In the genomic region with DNA sequence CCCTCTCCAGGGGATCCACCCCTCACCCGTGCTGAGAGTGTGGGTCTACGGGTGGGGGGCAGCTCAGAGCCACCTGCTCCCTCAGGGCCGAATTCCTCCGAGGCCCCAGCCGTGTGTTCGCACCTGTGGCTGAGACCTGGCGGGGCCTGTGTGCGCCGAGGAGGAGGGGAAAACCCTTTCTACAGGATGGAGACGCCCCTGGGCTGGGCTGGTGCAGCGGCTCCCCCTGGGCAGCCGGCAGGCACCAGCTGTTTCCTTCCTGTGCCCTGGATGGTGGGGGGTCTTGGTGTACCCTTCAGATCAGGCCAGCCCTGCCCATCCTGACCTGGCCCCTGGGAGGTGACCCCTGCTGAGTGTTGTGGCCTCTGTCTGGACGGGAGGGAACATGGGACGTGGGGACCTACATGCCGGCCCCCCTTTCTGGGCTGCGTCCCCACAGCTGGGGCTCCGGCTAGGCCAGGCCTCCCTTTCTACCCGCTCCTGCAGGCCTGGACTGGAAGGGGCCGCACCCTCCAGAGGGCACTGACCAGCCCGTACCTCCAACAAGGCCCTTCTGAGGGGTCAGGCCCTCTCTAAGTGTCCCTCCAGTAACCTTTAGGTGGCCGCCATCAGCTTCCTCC, we compare ENCODE assay signal across 25 cellular contexts. TPM values are rescaled to one million over a fixed set of nuclear protein-coding genes. Genes with fewer than 3 reads are reported as not detected.
"Had no signal": no experiment of that assay in that cellular context is flagged by ENCODE, and none has a peak within 500 bp of the region (broad histone marks: within the 10 kb centered on the region; RNA-seq: fewer than 3 reads in every experiment).

No MANE protein-coding gene starts in this region.

- H3K4me1 ChIP-seq: ascending aorta, pancreas, thyroid gland had no signal

- H3K4me1 Mint-ChIP-seq: activated naive CD4-positive, alpha-beta T cell treated with anti-CD3 and anti-CD28 coated beads, Interleukin-2, amount 50 U/mL, for 24 hours; central memory CD8-positive, alpha-beta T cell; naive thymus-derived CD4-positive, alpha-beta T cell; stimulated activated effector memory CD8-positive, alpha-beta T cell treated with anti-CD3 and anti-CD28 coated beads, Interleukin-12 subunit alpha, Interleukin-12 subunit beta, amount 100 ng/mL, for 72 hours had no signal

- H3K4me3 ChIP-seq: ascending aorta, coronary artery, left ventricle myocardium inferior, pancreas, thyroid gland had no signal

- H3K36me3 ChIP-seq: ascending aorta, thyroid gland had no signal

- H3K27me3 Mint-ChIP-seq: activated naive CD4-positive, alpha-beta T cell treated with anti-CD3 and anti-CD28 coated beads, Interleukin-2, amount 50 U/mL, for 24 hours; central memory CD8-positive, alpha-beta T cell; naive thymus-derived CD4-positive, alpha-beta T cell had no signal

- ATAC-seq: activated T-cell treated with anti-CD3 and anti-CD28 coated beads, Interleukin-2, amount 50 U/mL, for 72 hours; naive thymus-derived CD4-positive, alpha-beta T cell; pancreas; sciatic nerve; stimulated activated effector memory CD8-positive, alpha-beta T cell treated with anti-CD3 and anti-CD28 coated beads, Interleukin-12 subunit alpha, Interleukin-12 subunit beta, amount 100 ng/mL, for 72 hours had no signal

- H3K27me3 ChIP-seq: ascending aorta, neutrophil, pancreas, thyroid gland had no signal

- H3K9me3 ChIP-seq: ascending aorta, left ventricle myocardium inferior, pancreas, thyroid gland had no signal

- H3K27ac Mint-ChIP-seq: activated naive CD4-positive, alpha-beta T cell treated with anti-CD3 and anti-CD28 coated beads, Interleukin-2, amount 50 U/mL, for 24 hours; activated T-cell treated with anti-CD3 and anti-CD28 coated beads, Interleukin-2, amount 50 U/mL, for 72 hours; naive thymus-derived CD4-positive, alpha-beta T cell; stimulated activated effector memory CD8-positive, alpha-beta T cell treated with anti-CD3 and anti-CD28 coated beads, Interleukin-12 subunit alpha, Interleukin-12 subunit beta, amount 100 ng/mL, for 72 hours; T-helper 1 cell treated with Interleukin-12 subunit alpha and Interleukin-12 subunit beta and Interleukin-4 antibody, amounts not matched to agents 30 μg/mL and 1 μg/mL, for 36 hours had no signal

- H3K4me3 Mint-ChIP-seq: activated naive CD4-positive, alpha-beta T cell treated with anti-CD3 and anti-CD28 coated beads, Interleukin-2, amount 50 U/mL, for 24 hours; activated T-cell treated with anti-CD3 and anti-CD28 coated beads, Interleukin-2, amount 50 U/mL, for 72 hours; central memory CD8-positive, alpha-beta T cell; naive thymus-derived CD4-positive, alpha-beta T cell; stimulated activated effector memory CD8-positive, alpha-beta T cell treated with anti-CD3 and anti-CD28 coated beads, Interleukin-12 subunit alpha, Interleukin-12 subunit beta, amount 100 ng/mL, for 72 hours; T-helper 1 cell treated with Interleukin-12 subunit alpha and Interleukin-12 subunit beta and Interleukin-4 antibody, amounts not matched to agents 30 μg/mL and 1 μg/mL, for 36 hours had no signal

- H3K27ac ChIP-seq: ascending aorta, coronary artery, left ventricle myocardium inferior, neutrophil, pancreas, thyroid gland, VCaP had no signal

- H3K9me3 Mint-ChIP-seq: activated naive CD4-positive, alpha-beta T cell treated with anti-CD3 and anti-CD28 coated beads, Interleukin-2, amount 50 U/mL, for 24 hours; activated T-cell treated with anti-CD3 and anti-CD28 coated beads, Interleukin-2, amount 50 U/mL, for 72 hours; central memory CD8-positive, alpha-beta T cell; stimulated activated effector memory CD8-positive, alpha-beta T cell treated with anti-CD3 and anti-CD28 coated beads, Interleukin-12 subunit alpha, Interleukin-12 subunit beta, amount 100 ng/mL, for 72 hours; T-helper 1 cell treated with Interleukin-12 subunit alpha and Interleukin-12 subunit beta and Interleukin-4 antibody, amounts not matched to agents 30 μg/mL and 1 μg/mL, for 36 hours had no signal

- H3K36me3 Mint-ChIP-seq: activated naive CD4-positive, alpha-beta T cell treated with anti-CD3 and anti-CD28 coated beads, Interleukin-2, amount 50 U/mL, for 24 hours; naive thymus-derived CD4-positive, alpha-beta T cell; stimulated activated effector memory CD8-positive, alpha-beta T cell treated with anti-CD3 and anti-CD28 coated beads, Interleukin-12 subunit alpha, Interleukin-12 subunit beta, amount 100 ng/mL, for 72 hours had no signal

- DNase-seq: activated CD4-positive, alpha-beta T cell treated with anti-CD3 and anti-CD28 coated beads for 1 hour; activated effector memory CD4-positive, alpha-beta T cell treated with anti-CD3 and anti-CD28 coated beads, Interleukin-2, amount 50 U/mL, for 16 hours; activated T-cell treated with anti-CD3 and anti-CD28 coated beads, Interleukin-2, amount 50 U/mL, for 72 hours; foreskin melanocyte; head of caudate nucleus; left ventricle myocardium inferior; naive thymus-derived CD4-positive, alpha-beta T cell; pancreas; stimulated activated CD4-positive, alpha-beta T cell treated with anti-CD3 and anti-CD28 coated beads, Interleukin-4, amount 100 ng/mL, for 24 hours; thyroid gland had no signal

RNA-seq across cellular contexts. Expression of a gene that starts 28.3 kb away (rescaled TPM):
- total RNA-seq: activated CD8-positive, alpha-beta memory T cell treated with anti-CD3 and anti-CD28 coated beads for 36 hours; activated T-cell treated with anti-CD3 and anti-CD28 coated beads, Interleukin-2, amount 50 U/mL, for 72 hours; ascending aorta; epithelial cell of proximal tubule; kidney epithelial cell; left ventricle myocardium inferior; mononuclear cell; naive thymus-derived CD4-positive, alpha-beta T cell; sciatic nerve; subcutaneous adipose tissue; thyroid gland; urinary bladder had no signal
